In the genomic region with DNA sequence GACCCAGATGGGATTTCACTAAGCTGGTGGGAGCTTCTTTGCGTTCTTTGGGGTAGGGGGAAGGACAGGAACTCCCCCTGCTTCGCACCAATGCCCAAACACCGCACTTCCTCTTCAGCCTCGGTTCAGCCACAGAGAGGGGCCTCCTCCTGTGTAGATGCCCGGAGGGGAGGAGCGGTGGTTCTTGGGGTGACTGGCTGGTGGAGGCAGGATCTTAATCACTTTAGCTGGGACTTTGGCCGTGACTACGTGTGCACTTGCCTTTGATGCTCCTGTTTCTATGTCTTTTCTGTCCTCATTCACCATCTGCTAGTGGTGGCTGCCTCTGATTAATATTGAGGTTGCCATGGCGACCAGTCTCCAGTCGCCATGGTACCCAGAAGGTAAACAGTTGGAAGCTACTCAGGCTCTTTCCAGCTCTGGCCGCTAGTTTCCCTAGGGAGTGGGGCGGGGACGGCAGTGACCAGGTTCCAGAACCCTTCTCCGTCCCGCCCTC, we compare ENCODE assay signal across 10 cellular contexts. TPM values are rescaled to one million over a fixed set of nuclear protein-coding genes. Genes with fewer than 3 reads are reported as not detected.
DNase-seq lines count a peak whose midpoint lies in the region; ATAC-seq and TF ChIP-seq lines count a peak whose summit lies in the region.
"Had no signal": no experiment of that assay in that cellular context is flagged by ENCODE, and none has a peak within 500 bp of the region (broad histone marks: within the 10 kb centered on the region; RNA-seq: fewer than 3 reads in every experiment).

No MANE protein-coding gene starts in this region.

- ATAC-seq in SK-N-SH treated with all-trans-retinoic acid at 6 μM for 48 hours: no peak
- ATAC-seq in stimulated activated effector memory CD8-positive, alpha-beta T cell treated with anti-CD3 and anti-CD28 coated beads, Interleukin-12 subunit alpha, Interleukin-12 subunit beta, amount 100 ng/mL, for 72 hours: peak; percentile 37

- peaks cover 7% of the 10 kb centered on the region for H3K4me1 Mint-ChIP-seq in stimulated activated effector memory CD8-positive, alpha-beta T cell treated with anti-CD3 and anti-CD28 coated beads, Interleukin-12 subunit alpha, Interleukin-12 subunit beta, amount 100 ng/mL, for 72 hours

- H3K36me3 Mint-ChIP-seq in stimulated activated effector memory CD8-positive, alpha-beta T cell treated with anti-CD3 and anti-CD28 coated beads, Interleukin-12 subunit alpha, Interleukin-12 subunit beta, amount 100 ng/mL, for 72 hours: no peaks in the 10 kb centered on the region

- H3K4me1 ChIP-seq in SK-N-SH (ENCODE audit: control insufficient read depth in 1 of 2, insufficient read depth in 2 of 2, low read depth in 1 of 2, low read length in 1 of 2) (peaks cover 0 to 2% of the 10 kb centered on the region in 2 experiments; a peak in 1 of 4 replicates), fibroblast of lung (ENCODE audit: control insufficient read depth, extremely low read depth, insufficient read depth, low read length) (no peaks in the 10 kb centered on the region)

- no peak for TF ChIP-seq RAD21 in SK-N-SH (IDR thresholded peaks at IDR 0.05; ENCODE audit: low read length)

- H3K4me3 ChIP-seq in SK-N-SH (ENCODE audit: low read depth in 2 of 2, low read length in 1 of 2) (no peak overlapping the region), fibroblast of lung (replicated peaks in 1 of 4; ENCODE audit: control extremely low read depth in 1 of 4, insufficient read depth in 1 of 4, low read depth in 3 of 4, low read length in 4 of 4) (no peak overlapping the region)

- H3K79me2 ChIP-seq in SK-N-SH (ENCODE audit: insufficient read depth) (no peaks in the 10 kb centered on the region), fibroblast of lung (ENCODE audit: control insufficient read depth, insufficient read depth, low read length) (no peaks in the 10 kb centered on the region)

- WGBS in SK-N-SH (ENCODE audit: low lambda C conversion rate): 70% methylated on average over 14 of the region's 15 CpGs

- no peak overlapping the region for H3K4me2 ChIP-seq in SK-N-SH
- H3K4me2 ChIP-seq in fibroblast of lung (ENCODE audit: extremely low read depth, insufficient read depth, low read length): no peak overlapping the region

- no peak overlapping the region for H3K27ac Mint-ChIP-seq in stimulated activated effector memory CD8-positive, alpha-beta T cell treated with anti-CD3 and anti-CD28 coated beads, Interleukin-12 subunit alpha, Interleukin-12 subunit beta, amount 100 ng/mL, for 72 hours
- H3K27ac Mint-ChIP-seq: activated naive CD8-positive, alpha-beta T cell treated with anti-CD3 and anti-CD28 coated beads for 36 hours had no signal

- TF ChIP-seq CTCF in SK-N-SH (IDR thresholded peaks at IDR 0.05) (no peak), fibroblast of lung (conservative IDR thresholded peaks at IDR 0.05 in 1 of 2, IDR thresholded peaks at IDR 0.05 in 1 of 2; ENCODE audit: low read depth in 1 of 2, low read length in 2 of 2) (no peak)

- no peaks in the 10 kb centered on the region for H3K9me3 Mint-ChIP-seq in stimulated activated effector memory CD8-positive, alpha-beta T cell treated with anti-CD3 and anti-CD28 coated beads, Interleukin-12 subunit alpha, Interleukin-12 subunit beta, amount 100 ng/mL, for 72 hours

- no peak overlapping the region for H3K27ac ChIP-seq in SK-N-SH (ENCODE audit: low read depth in 2 of 2, low read length in 1 of 2)
- no peak overlapping the region for H3K27ac ChIP-seq in fibroblast of lung (ENCODE audit: insufficient read depth, low read length)

- CTCF ChIA-PET in SK-N-SH (lab: Yijun Ruan, JAX): interaction anchor here (1.0 to 1.7 kb wide), 2 partner anchors 37 to 79 kb away, joined by 3 to 4 read pairs; no protein-coding TSS in a partner anchor

- no peak overlapping the region for H3K9ac ChIP-seq in SK-N-SH
- H3K9ac ChIP-seq in fibroblast of lung (ENCODE audit: insufficient read depth, low read length): peak overlapping the region; percentile 5

- H3K27me3 ChIP-seq in SK-N-SH (ENCODE audit: insufficient read depth): peaks cover 42% of the 10 kb centered on the region; the same call in 1 of the 2 replicates
- peaks cover 56% of the 10 kb centered on the region for H3K27me3 ChIP-seq in fibroblast of lung (ENCODE audit: control insufficient read depth, insufficient read depth, low read length)

- H3K36me3 ChIP-seq in SK-N-SH (replicated peaks in 1 of 2; ENCODE audit: control insufficient read depth in 1 of 2, insufficient read depth in 2 of 2, low read length in 1 of 2): no peaks in the 10 kb centered on the region
- H3K36me3 ChIP-seq in fibroblast of lung (ENCODE audit: control insufficient read depth, insufficient read depth, low read length): no peaks in the 10 kb centered on the region

- POLR2A ChIA-PET in SK-N-SH (lab: Yijun Ruan, JAX): no interaction called here

- H3K9me3 ChIP-seq in SK-N-SH (no peaks in the 10 kb centered on the region), fibroblast of lung (ENCODE audit: control insufficient read depth, insufficient read depth, low read depth, low read length) (no peaks in the 10 kb centered on the region)

- H3K4me3 Mint-ChIP-seq in stimulated activated effector memory CD8-positive, alpha-beta T cell treated with anti-CD3 and anti-CD28 coated beads, Interleukin-12 subunit alpha, Interleukin-12 subunit beta, amount 100 ng/mL, for 72 hours: no peak overlapping the region
- H3K4me3 Mint-ChIP-seq: activated naive CD8-positive, alpha-beta T cell treated with anti-CD3 and anti-CD28 coated beads for 36 hours had no signal

- H3K9me2 ChIP-seq in SK-N-SH: no peaks in the 10 kb centered on the region

- H2AFZ ChIP-seq in SK-N-SH (ENCODE audit: low read depth) (no peak overlapping the region), fibroblast of lung (ENCODE audit: low read length) (no peak overlapping the region)

- H4K20me1 ChIP-seq in SK-N-SH (ENCODE audit: insufficient read depth) (no peaks in the 10 kb centered on the region), fibroblast of lung (ENCODE audit: control insufficient read depth, extremely low read depth, insufficient read depth, low read length) (no peaks in the 10 kb centered on the region)

- DNase-seq in SK-N-SH: peak; percentile 28
- peak; percentile 31 for DNase-seq in NCI-H2227 treated with DMSO at 0.1 percent for 48 hours (lab: John Stamatoyannopoulos, UW)
- no peak for DNase-seq in fibroblast of lung (ENCODE audit: low read depth in 2 of 2)
- DNase-seq in stimulated activated effector memory CD8-positive, alpha-beta T cell treated with anti-CD3 and anti-CD28 coated beads, Interleukin-12 subunit alpha, Interleukin-12 subunit beta, amount 100 ng/mL, for 72 hours (ENCODE audit: low spot score in 2 of 2): peak in 1 of 2 donors; percentile 41
- DNase-seq in DMS114 treated with DMSO at 0.1 percent for 48 hours (lab: John Stamatoyannopoulos, UW; ENCODE audit: unreplicated experiment): no peak
- DNase-seq in ureter (ENCODE audit: low spot score): no peak
- DNase-seq in NK-92 treated with Interleukin-12 subunit alpha and Interleukin-12 subunit beta, amount 100 ng/mL, for 24 hours (lab: John Stamatoyannopoulos, UW): no peak
- DNase-seq: ACHN; activated naive CD8-positive, alpha-beta T cell treated with anti-CD3 and anti-CD28 coated beads for 36 hours had no signal

- TF ChIP-seq EP300 in SK-N-SH (IDR thresholded peaks at IDR 0.05; ENCODE audit: borderline replicate concordance in 1 of 2, low read depth in 1 of 2, low read length in 1 of 2): no peak

- no peaks in the 10 kb centered on the region for H3F3A ChIP-seq in SK-N-SH (replicated peaks; ENCODE audit: insufficient read depth)

TF ChIP-seq in SK-N-SH, 30 proteins besides CTCF, POLR2A, EP300 and RAD21 (continues in another document):
- no peak for TF ChIP-seq EZH2phosphoT487 (IDR thresholded peaks at IDR 0.05; ENCODE audit: borderline replicate concordance, low read depth)
- TF ChIP-seq TAF1 (IDR thresholded peaks at IDR 0.05; ENCODE audit: borderline replicate concordance, low read depth, low read length): no peak
- TF ChIP-seq NFIC (IDR thresholded peaks at IDR 0.05; ENCODE audit: borderline replicate concordance): no peak

TF ChIP-seq in SK-N-SH treated with all-trans-retinoic acid at 6 μM for 48 hours, 23 proteins besides CTCF, POLR2A, EP300 and RAD21 (continues in another document):
- TF ChIP-seq CSDC2 (CRISPR knock-in tag; IDR thresholded peaks at IDR 0.05): no peak
- TF ChIP-seq GLIS3 (CRISPR knock-in tag; IDR thresholded peaks at IDR 0.05): no peak
- TF ChIP-seq RARB (CRISPR knock-in tag; IDR thresholded peaks at IDR 0.05): no peak
- TF ChIP-seq ZC3H10 (CRISPR knock-in tag; IDR thresholded peaks at IDR 0.05): no peak
- TF ChIP-seq TSHZ2 (CRISPR knock-in tag; IDR thresholded peaks at IDR 0.05): no peak
- no peak for TF ChIP-seq ZFP3 (CRISPR knock-in tag; IDR thresholded peaks at IDR 0.05)

RNA-seq across cellular contexts. Expression of gene CNGA3, which starts 1.9 kb away (rescaled TPM):
- not detected in 2 replicates for polyA plus RNA-seq in SK-N-SH (2012; rRNA removed)
- not detected in 2 replicates for polyA plus RNA-seq in SK-N-SH (2012; cell fraction: cytosol; rRNA removed)
- polyA plus RNA-seq in SK-N-SH (2012; cell fraction: nucleus; rRNA removed): not detected in 2 replicates
- under 0.01 TPM in 2 replicates for total RNA-seq in fibroblast of lung
- polyA plus RNA-seq in fibroblast of lung: 0.03 TPM in 1 of 2 replicates, not detected in the other
- 0.03 TPM in 1 of 2 replicates, not detected in the other for polyA plus RNA-seq in fibroblast of lung (2012)
- polyA minus RNA-seq in fibroblast of lung (ENCODE audit: low replicate concordance): not detected in 2 replicates
- not detected for total RNA-seq in ureter
- total RNA-seq: activated naive CD8-positive, alpha-beta T cell treated with anti-CD3 and anti-CD28 coated beads for 36 hours had no signal

Comparison
In these comparisons a context has a peak if more than half of its experiments do, and no peak if none do; other contexts are left out.
1. DNase-seq: peak in SK-N-SH (single experiment) and NCI-H2227 treated with DMSO at 0.1 percent for 48 hours (single experiment); none in fibroblast of lung (0 of 2), DMS114 treated with DMSO at 0.1 percent for 48 hours (single experiment), ureter (single experiment) and NK-92 treated with Interleukin-12 subunit alpha and Interleukin-12 subunit beta, amount 100 ng/mL, for 24 hours (single experiment).